1 cellular context compared by ENCODE assay signal in genomic region chr5:135243194-135244191, GRCh38.
TF ChIP-seq lines count a peak whose summit lies in the region.

No MANE protein-coding gene starts in this region.

TF ChIP-seq in SK-N-SH, 30 proteins besides CTCF, POLR2A, EP300 and RAD21 (continued from another document):
- TF ChIP-seq USF1 (IDR thresholded peaks at IDR 0.05; ENCODE audit: borderline replicate concordance, low read depth) (no peak), MEF2A (IDR thresholded peaks at IDR 0.05; ENCODE audit: borderline replicate concordance, low read depth) (no peak), FOXJ3 (CRISPR knock-in tag; IDR thresholded peaks at IDR 0.05) (peak; percentile 81), REST (IDR thresholded peaks at IDR 0.05; ENCODE audit: low read depth, low read length) (no peak)
